ENCODE assay signal across 1 cellular context in genomic region chrX:23742174-23742692, GRCh38.
TF ChIP-seq lines count a peak whose summit lies in the region.

No MANE protein-coding gene starts in this region.

TF ChIP-seq in SK-N-SH, 30 proteins besides CTCF, POLR2A, EP300 and RAD21 (continued from another document):
- TF ChIP-seq REST (IDR thresholded peaks at IDR 0.05; ENCODE audit: low read depth, low read length) (no peak), TEAD4 (IDR thresholded peaks at IDR 0.05; ENCODE audit: borderline replicate concordance, insufficient read depth) (no peak), NFIC (IDR thresholded peaks at IDR 0.05; ENCODE audit: borderline replicate concordance) (no peak), EZH2phosphoT487 (IDR thresholded peaks at IDR 0.05; ENCODE audit: borderline replicate concordance, low read depth) (no peak), MAX (IDR thresholded peaks at IDR 0.05; ENCODE audit: low read depth) (peak; percentile 50; the same call in 1 of the 2 replicates)
